18 cellular contexts compared by ENCODE assay signal in the genomic region with DNA sequence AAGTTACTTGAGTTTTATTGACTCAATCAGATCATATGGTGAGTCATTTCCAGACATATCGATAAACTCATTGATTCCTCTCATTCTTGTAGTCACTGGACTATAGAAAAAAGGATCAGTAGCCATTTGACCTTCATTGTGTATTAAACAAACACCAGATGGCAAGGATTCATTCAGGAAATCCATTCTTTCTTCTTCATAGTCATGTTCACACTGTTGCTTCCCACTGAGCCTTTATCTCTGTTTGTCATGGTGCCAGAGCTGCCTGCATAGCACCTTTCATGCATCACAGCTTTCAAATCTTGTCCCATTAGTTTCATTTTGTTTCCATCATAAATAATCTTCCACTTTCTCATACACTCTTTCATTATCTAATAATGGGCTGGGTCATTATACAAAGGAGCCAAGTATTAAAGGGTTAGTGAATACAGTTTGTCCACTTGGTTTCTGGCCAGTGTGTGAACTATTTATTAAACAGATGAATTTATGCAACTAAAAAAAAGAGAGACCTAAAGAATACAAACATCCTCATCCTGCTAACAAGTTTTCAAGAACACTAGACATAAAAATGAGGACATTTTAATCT.
A peak's percentile ranks its signal among the peaks of the same experiment; 100 is the strongest.
DNase-seq lines count a peak whose midpoint lies in the region; ATAC-seq and TF ChIP-seq lines count a peak whose summit lies in the region.
"Had no signal": no experiment of that assay in that cellular context is flagged by ENCODE, and none has a peak within 500 bp of the region (broad histone marks: within the 10 kb centered on the region; RNA-seq: fewer than 3 reads in every experiment).

No MANE protein-coding gene starts in this region.

- TF ChIP-seq CTCF in fibroblast of pulmonary artery (IDR thresholded peaks at IDR 0.05; ENCODE audit: low read length, missing control alignments) (no peak), tibial nerve (IDR thresholded peaks at IDR 0.05) (no peak)

- H3K9me3 ChIP-seq in tibial nerve = no peaks in the 10 kb centered on the region
- H3K9me3 ChIP-seq: ascending aorta, heart left ventricle, right atrium auricular region had no signal

- WGBS in tibial nerve, 2 donors = 68 to 76% methylated on average over 1 of the region's 1 CpG

- H3K4me3 ChIP-seq in fibroblast of pulmonary artery (replicated peaks; ENCODE audit: low read depth, low read length) = peak overlapping the region; percentile 36
- H3K4me3 ChIP-seq in tibial nerve = no peak overlapping the region
- H3K4me3 ChIP-seq: ascending aorta, heart left ventricle, right atrium auricular region had no signal

- ATAC-seq in GM21515 (IDR thresholded peaks at IDR 0.05; ENCODE audit: unreplicated experiment) (no peak), GM18520 (IDR thresholded peaks at IDR 0.05; ENCODE audit: unreplicated experiment) (no peak), GM19324 (IDR thresholded peaks at IDR 0.05; ENCODE audit: low FRiP score, unreplicated experiment) (no peak)
- ATAC-seq: HepG2, Panc1 had no signal

- TF ChIP-seq POLR2A in tibial nerve (IDR thresholded peaks at IDR 0.05) = no peak

- peak overlapping the region in 1 of 4 donors; percentile 46 for H3K27ac ChIP-seq in tibial nerve
- H3K27ac ChIP-seq: ascending aorta, heart left ventricle, right atrium auricular region had no signal

- TF ChIP-seq EP300 in tibial nerve (IDR thresholded peaks at IDR 0.05) = no peak

- H3K36me3 ChIP-seq in tibial nerve = no peaks in the 10 kb centered on the region
- H3K36me3 ChIP-seq: ascending aorta, heart left ventricle, right atrium auricular region had no signal

- no peaks in the 10 kb centered on the region for H3K27me3 ChIP-seq in tibial nerve
- H3K27me3 ChIP-seq: ascending aorta, heart left ventricle, right atrium auricular region had no signal

- DNase-seq in COR-L47 (lab: John Stamatoyannopoulos, UW) (peak; percentile 89), NCI-H1092 (lab: John Stamatoyannopoulos, UW) (peak; percentile 41), NCI-H748 (lab: John Stamatoyannopoulos, UW; ENCODE audit: unreplicated experiment) (peak; percentile 93), fibroblast of pulmonary artery (ENCODE audit: low read depth) (peak; percentile 65), tibial nerve (ENCODE audit: low spot score in 2 of 2) (no peak)
- DNase-seq: activated CD4-positive, alpha-beta T cell treated with anti-CD3 and anti-CD28 coated beads, Interleukin-2, amount 10 ng/mL, durations not matched to agents 7 days and 5 days; effector memory CD4-positive, alpha-beta T cell; heart left ventricle; naive B cell; NCI-H1436 treated with DMSO at 0.1 percent for 48 hours; T-helper 2 cell had no signal

- H3K4me1 ChIP-seq in tibial nerve = no peaks in the 10 kb centered on the region
- H3K4me1 ChIP-seq: ascending aorta, heart left ventricle, right atrium auricular region had no signal

Comparison
In these comparisons a context has a peak if more than half of its experiments do, and no peak if none do; other contexts are left out.
1. DNase-seq: peak in COR-L47 (single experiment), NCI-H1092 (single experiment), NCI-H748 (single experiment) and fibroblast of pulmonary artery (single experiment); none in tibial nerve (0 of 2).